In genomic region chr15:58438111-58438510, GRCh38 we compare ENCODE assay signal across 2 cellular contexts.
TF ChIP-seq lines count a peak whose summit lies in the region.

No MANE protein-coding gene starts in this region.

TF ChIP-seq in HCT116, 20 proteins besides CTCF, POLR2A, EP300 and RAD21 (continued from another document):
- TF ChIP-seq REST (IDR thresholded peaks at IDR 0.05; ENCODE audit: low read depth) (no peak), JUND (IDR thresholded peaks at IDR 0.05) (no peak), YY1 (IDR thresholded peaks at IDR 0.05; ENCODE audit: extremely low read depth, insufficient replicate concordance, low read depth, low read length) (no peak), SIN3A (IDR thresholded peaks at IDR 0.05; ENCODE audit: low read depth) (no peak), EGR1 (IDR thresholded peaks at IDR 0.05; ENCODE audit: low read depth) (no peak), ZBTB33 (IDR thresholded peaks at IDR 0.05; ENCODE audit: extremely low read depth, insufficient replicate concordance, low read length) (no peak), ZNF274 (IDR thresholded peaks at IDR 0.05; ENCODE audit: low read depth, low read length) (no peak), CBX3 (IDR thresholded peaks at IDR 0.05; ENCODE audit: low read depth) (no peak), CEBPB (IDR thresholded peaks at IDR 0.05; ENCODE audit: low read depth) (no peak), ZFX (IDR thresholded peaks at IDR 0.05) (no peak), SRF (IDR thresholded peaks at IDR 0.05; ENCODE audit: low read depth) (no peak), TCF7L2 (IDR thresholded peaks at IDR 0.05; ENCODE audit: borderline replicate concordance, extremely low read depth, insufficient read depth, insufficient read length) (no peak), EZH2phosphoT487 (IDR thresholded peaks at IDR 0.05; ENCODE audit: borderline replicate concordance) (no peak), POLR2AphosphoS5 (IDR thresholded peaks at IDR 0.05; ENCODE audit: low read depth, low read length) (no peak), MAX (IDR thresholded peaks at IDR 0.05) (no peak), ATF3 (IDR thresholded peaks at IDR 0.05) (no peak), ELF1 (IDR thresholded peaks at IDR 0.05; ENCODE audit: borderline replicate concordance, low read depth) (no peak), EZH2 (IDR thresholded peaks at IDR 0.05) (no peak)

TF ChIP-seq in liver, 16 proteins besides CTCF, POLR2A, EP300 and RAD21 (continued from another document):
- TF ChIP-seq MAX (IDR thresholded peaks at IDR 0.05), result no peak
